In the genomic region with DNA sequence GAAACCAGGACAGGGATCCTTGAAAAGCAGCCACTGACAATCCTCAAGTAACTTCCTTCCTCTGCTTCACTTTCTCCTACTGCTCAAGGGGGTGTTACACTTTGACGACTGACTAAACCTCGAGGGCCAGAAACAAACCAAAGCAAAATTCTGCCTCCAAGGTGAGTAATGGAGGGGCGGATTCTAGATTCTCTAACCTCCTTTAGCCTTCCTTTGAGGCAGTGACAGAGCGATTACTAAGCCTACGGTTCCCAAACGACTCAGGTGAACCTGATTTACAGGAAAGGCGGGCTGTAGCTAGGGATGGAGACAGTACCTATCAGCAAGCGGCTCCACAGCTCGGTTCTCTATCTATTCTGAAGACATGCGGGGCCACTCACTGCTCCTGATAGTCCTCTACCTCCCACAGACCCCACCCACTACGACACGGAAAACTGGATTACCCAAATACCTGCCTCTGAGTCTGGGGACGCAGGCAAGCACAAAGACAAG, we compare ENCODE assay signal across 8 cellular contexts. TPM values are rescaled to one million over a fixed set of nuclear protein-coding genes. Genes with fewer than 3 reads are reported as not detected.
DNase-seq lines count a peak whose midpoint lies in the region; TF ChIP-seq lines count a peak whose summit lies in the region.

No MANE protein-coding gene starts in this region.

- H3K4me3 Mint-ChIP-seq in HFFc6, result no peak overlapping the region

- H3K36me3 Mint-ChIP-seq in HFFc6 (ENCODE audit: low read depth), result peaks cover 18% of the 10 kb centered on the region

- no peak overlapping the region for H3K27ac Mint-ChIP-seq in HFFc6

- H3K9me3 Mint-ChIP-seq in HFFc6, result no peaks in the 10 kb centered on the region

- no peaks in the 10 kb centered on the region for H3K27me3 Mint-ChIP-seq in HFFc6 (ENCODE audit: insufficient read depth)

- TF ChIP-seq CTCF in HFFc6 (IDR thresholded peaks at IDR 0.05), result no peak

- peaks cover 48% of the 10 kb centered on the region for H3K4me1 Mint-ChIP-seq in HFFc6 (ENCODE audit: low read depth)

- DNase-seq in activated CD8-positive, alpha-beta memory T cell treated with anti-CD3 and anti-CD28 coated beads for 48 hours (ENCODE audit: low read depth in 2 of 3, low spot score in 2 of 3), result peak in 2 of 3 experiments; percentile 27 to 29
- DNase-seq in activated CD8-positive, alpha-beta memory T cell treated with anti-CD3 and anti-CD28 coated beads for 24 hours, result no peak
- peak; percentile 36 for DNase-seq in HFFc6
- DNase-seq in NAMALWA (ENCODE audit: low spot score), result peak; percentile 65
- DNase-seq in activated naive CD8-positive, alpha-beta T cell treated with anti-CD3 and anti-CD28 coated beads, Interleukin-2, amount 50 U/mL, for 16 hours (ENCODE audit: low read depth, low spot score), result peak; percentile 25
- peak; percentile 15 for DNase-seq in iPS-NIHi11 (ENCODE audit: low spot score)
- DNase-seq in stimulated activated CD4-positive, alpha-beta T cell treated with anti-CD3 and anti-CD28 coated beads, TNF-alpha, amount 100 ng/mL, for 24 hours (ENCODE audit: low read depth in 3 of 3), result peak in 2 of 3 experiments; percentile 16 to 35
- no peak for DNase-seq in GM19240 (ENCODE audit: insufficient read length, low spot score)

RNA-seq across cellular contexts. Expression of gene TBCK, which starts 0.5 kb away (rescaled TPM):
- 10 to 100 TPM; 21.4 to 37.0 (median 27.1) TPM for total RNA-seq in HFFc6 (2021; fragmentation: NEBNext Ultra II Directional; extraction: Animal tissue kit (Norgen Biotek cat#: 25700))

RNA-seq across cellular contexts. Expression of gene AIMP1, which starts 0.8 kb away (rescaled TPM):
- 10 to 100 TPM; 64.7 to 74.9 (median 70.8) TPM for total RNA-seq in HFFc6 (2021; fragmentation: NEBNext Ultra II Directional; extraction: Animal tissue kit (Norgen Biotek cat#: 25700))

RNA-seq across cellular contexts. Expression of gene GIMD1, which starts 53.1 kb away (rescaled TPM):
- total RNA-seq in HFFc6 (2021; fragmentation: NEBNext Ultra II Directional; extraction: Animal tissue kit (Norgen Biotek cat#: 25700)), result not detected

Comparison
In these comparisons a context has a peak if more than half of its experiments do, and no peak if none do; other contexts are left out.
1. DNase-seq: peak in activated CD8-positive, alpha-beta memory T cell treated with anti-CD3 and anti-CD28 coated beads for 48 hours (2 of 3), HFFc6 (single experiment), NAMALWA (single experiment), activated naive CD8-positive, alpha-beta T cell treated with anti-CD3 and anti-CD28 coated beads, Interleukin-2, amount 50 U/mL, for 16 hours (single experiment), iPS-NIHi11 (single experiment) and stimulated activated CD4-positive, alpha-beta T cell treated with anti-CD3 and anti-CD28 coated beads, TNF-alpha, amount 100 ng/mL, for 24 hours (2 of 3); none in activated CD8-positive, alpha-beta memory T cell treated with anti-CD3 and anti-CD28 coated beads for 24 hours (single experiment) and GM19240 (single experiment).